ENCODE assay signal across 8 cellular contexts in the genomic region with DNA sequence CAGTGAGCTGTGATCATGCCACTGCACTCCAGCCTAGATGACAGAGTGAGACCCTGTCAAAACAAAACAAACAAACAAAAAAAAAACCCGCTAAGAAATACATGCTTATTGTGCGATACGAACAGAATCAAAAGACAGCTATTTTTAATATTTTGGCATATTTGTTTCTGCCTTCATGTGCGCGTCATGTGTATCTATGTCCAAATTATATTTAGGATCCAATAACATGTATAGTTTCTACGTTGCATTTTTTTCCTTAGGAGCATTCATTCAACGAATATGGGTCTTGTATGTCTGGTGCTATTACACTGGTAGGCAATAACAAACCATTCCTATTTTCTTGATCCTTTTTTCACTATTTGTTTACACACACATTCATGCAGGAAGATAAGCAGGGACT. TPM values are rescaled to one million over a fixed set of nuclear protein-coding genes. Genes with fewer than 3 reads are reported as not detected.
A peak's percentile ranks its signal among the peaks of the same experiment; 100 is the strongest.
DNase-seq lines count a peak whose midpoint lies in the region; ATAC-seq and TF ChIP-seq lines count a peak whose summit lies in the region.

No MANE protein-coding gene starts in this region.

- TF ChIP-seq CTCF in DND-41 (IDR thresholded peaks at IDR 0.05; ENCODE audit: borderline replicate concordance, extremely low read depth, low read length, poor library complexity, severe bottlenecking) (no peak), OCI-LY1 (IDR thresholded peaks at IDR 0.05; ENCODE audit: low read length) (no peak), endodermal cell (conservative IDR thresholded peaks at IDR 0.05) (no peak), osteocyte (IDR thresholded peaks at IDR 0.05) (no peak)

- WGBS in endodermal cell (ENCODE audit: insufficient coverage in 1 of 2, insufficient read length in 1 of 2), 2 experiments = 78 to 89% methylated on average over 7 of the region's 7 CpGs

- H2AFZ ChIP-seq in DND-41 (ENCODE audit: low read depth, low read length) = no peak overlapping the region
- H2AFZ ChIP-seq in OCI-LY1 (ENCODE audit: low read length) = no peak overlapping the region

- no peak for DNase-seq in DND-41
- no peak for DNase-seq in endodermal cell
- no peak for DNase-seq in osteocyte (ENCODE audit: extremely low spot score, unreplicated experiment)
- DNase-seq in effector CD4-positive, alpha-beta T cell = no peak
- no peak for DNase-seq in NCI-H446 treated with DMSO at 0.1 percent for 48 hours (lab: John Stamatoyannopoulos, UW)
- no peak for DNase-seq in GM19240 (ENCODE audit: insufficient read length, low spot score)

- H3K27me3 Mint-ChIP-seq in endodermal cell (ENCODE audit: insufficient read depth) (no peaks in the 10 kb centered on the region), osteocyte (ENCODE audit: unreplicated experiment) (no peaks in the 10 kb centered on the region)

- no peak for ATAC-seq in DND-41 (ENCODE audit: insufficient read depth, low read depth)
- no peak for ATAC-seq in GM21381 (IDR thresholded peaks at IDR 0.05; ENCODE audit: unreplicated experiment)

- no peak overlapping the region; the same call in 1 of the 2 replicates for H3K27ac ChIP-seq in DND-41 (ENCODE audit: low read length)
- no peak overlapping the region for H3K27ac ChIP-seq in OCI-LY1 (ENCODE audit: low read depth, low read length, poor library complexity, severe bottlenecking)
- H3K27ac ChIP-seq in endodermal cell (ENCODE audit: low read depth, low read length) = no peak overlapping the region

- H3K4me3 ChIP-seq in DND-41 (ENCODE audit: low read depth in 1 of 2, low read length in 2 of 2) (peak overlapping the region; percentile 53 to 87; a peak in 3 of 4 replicates), OCI-LY1 (ENCODE audit: low read depth, low read length, poor library complexity, severe bottlenecking) (peak overlapping the region; percentile 72), endodermal cell (ENCODE audit: low read length) (peak overlapping the region; percentile 91)

- H3K9me3 ChIP-seq in DND-41 (ENCODE audit: insufficient read depth, low read length, severe bottlenecking) (no peaks in the 10 kb centered on the region), OCI-LY1 (ENCODE audit: low read length) (no peaks in the 10 kb centered on the region), endodermal cell (ENCODE audit: control insufficient read depth, low read length) (no peaks in the 10 kb centered on the region)

- H3K4me1 ChIP-seq in DND-41 (ENCODE audit: insufficient read depth, low read length) (peaks cover 59% of the 10 kb centered on the region), OCI-LY1 (ENCODE audit: insufficient read depth, low read length, severe bottlenecking) (peaks cover 52% of the 10 kb centered on the region), endodermal cell (ENCODE audit: control insufficient read depth, insufficient read depth, low read length) (no peaks in the 10 kb centered on the region)

- peaks cover 45% of the 10 kb centered on the region for H4K20me1 ChIP-seq in DND-41 (ENCODE audit: insufficient read depth, low read length)
- H4K20me1 ChIP-seq in OCI-LY1 (ENCODE audit: insufficient read depth, low read length) = no peaks in the 10 kb centered on the region

- H3K4me3 Mint-ChIP-seq in endodermal cell = peak overlapping the region; percentile 99
- peak overlapping the region; percentile 97 for H3K4me3 Mint-ChIP-seq in osteocyte (ENCODE audit: unreplicated experiment)

- H3K9me3 Mint-ChIP-seq in endodermal cell (no peaks in the 10 kb centered on the region), osteocyte (ENCODE audit: unreplicated experiment) (no peaks in the 10 kb centered on the region)

- H3K4me1 Mint-ChIP-seq in endodermal cell (peaks cover 48% of the 10 kb centered on the region), osteocyte (ENCODE audit: unreplicated experiment) (peaks cover 29% of the 10 kb centered on the region)

- H3K27me3 ChIP-seq in DND-41 (ENCODE audit: insufficient read depth, low read length, poor library complexity) = no peaks in the 10 kb centered on the region
- H3K27me3 ChIP-seq in OCI-LY1 (ENCODE audit: insufficient read depth, low read length) = no peaks in the 10 kb centered on the region
- no peaks in the 10 kb centered on the region for H3K27me3 ChIP-seq in endodermal cell (ENCODE audit: control insufficient read depth, insufficient read depth, low read length, poor library complexity, severe bottlenecking)

- H3K79me2 ChIP-seq in DND-41 (ENCODE audit: insufficient read depth, low read length) (peaks cover 81% of the 10 kb centered on the region), OCI-LY1 (ENCODE audit: insufficient read depth, low read length) (peaks cover 39% of the 10 kb centered on the region)

- no peaks in the 10 kb centered on the region for H3K9me2 ChIP-seq in OCI-LY1 (ENCODE audit: low read depth, low read length)

- no peak overlapping the region for H3K27ac Mint-ChIP-seq in endodermal cell
- no peak overlapping the region for H3K27ac Mint-ChIP-seq in osteocyte (ENCODE audit: unreplicated experiment)

- H3F3A ChIP-seq in OCI-LY1 (ENCODE audit: insufficient read depth, low read length) = no peaks in the 10 kb centered on the region

- peak overlapping the region; percentile 81 for H3K4me2 ChIP-seq in DND-41 (ENCODE audit: insufficient read depth, low read length)
- H3K4me2 ChIP-seq in OCI-LY1 (ENCODE audit: low read length) = peak overlapping the region; percentile 78

- H3K36me3 ChIP-seq in DND-41 (ENCODE audit: insufficient read depth, low read length) (peaks cover 26% of the 10 kb centered on the region), OCI-LY1 (ENCODE audit: insufficient read depth, low read length) (peaks cover 19% of the 10 kb centered on the region), endodermal cell (ENCODE audit: control insufficient read depth, insufficient read depth, low read length) (peaks cover 18% of the 10 kb centered on the region)

- peak overlapping the region; percentile 73; the same call in 1 of the 2 replicates for H3K9ac ChIP-seq in DND-41 (ENCODE audit: low read depth, low read length)
- no peak overlapping the region; the same call in 1 of the 2 replicates for H3K9ac ChIP-seq in OCI-LY1 (ENCODE audit: low read length)
- no peak overlapping the region for H3K9ac ChIP-seq in endodermal cell (ENCODE audit: extremely low read depth, low read length, poor library complexity, severe bottlenecking)

- H3K36me3 Mint-ChIP-seq in endodermal cell (ENCODE audit: low read depth) = peaks cover 17% of the 10 kb centered on the region
- peaks cover 5% of the 10 kb centered on the region for H3K36me3 Mint-ChIP-seq in osteocyte (ENCODE audit: unreplicated experiment)

RNA-seq across cellular contexts. Expression of gene CD46, which starts 1.8 kb away (rescaled TPM):
- total RNA-seq in endodermal cell (100 to 1,000 TPM; 132 to 135 TPM), osteocyte (97.3 and 102 TPM in 2 replicates)
- 141 TPM for polyA plus RNA-seq in endodermal cell (2013, experiment 1 of 2)
- 121 TPM for polyA plus RNA-seq in endodermal cell (2013, experiment 2 of 2)
